Comparison of ENCODE assay signal across 7 cellular contexts in genomic region chr7:1533569-1534329, GRCh38. TPM values are rescaled to one million over a fixed set of nuclear protein-coding genes. Genes with fewer than 3 reads are reported as not detected.
A peak's percentile ranks its signal among the peaks of the same experiment; 100 is the strongest.
DNase-seq lines count a peak whose midpoint lies in the region; ATAC-seq, FAIRE-seq and TF ChIP-seq lines count a peak whose summit lies in the region.

No MANE protein-coding gene starts in this region.

- peak; percentile 72 for DNase-seq in GM12891 (ENCODE audit: insufficient read length, low spot score)
- peak; percentile 8 for DNase-seq in MV-4-11 (lab: John Stamatoyannopoulos, UW)
- peak; percentile 85 for DNase-seq in astrocyte of the hippocampus (ENCODE audit: low read depth, low spot score)
- DNase-seq in substantia nigra (lab: John Stamatoyannopoulos, UW): peak in 1 of 49 donors; percentile 60
- no peak for DNase-seq in NK-92 (lab: John Stamatoyannopoulos, UW; ENCODE audit: unreplicated experiment)

- H3K27ac ChIP-seq in layer of hippocampus (ENCODE audit: low read depth, low read length) (peak overlapping the region; percentile 91), substantia nigra (ENCODE audit: low read depth, low read length, poor library complexity, severe bottlenecking) (peak overlapping the region; percentile 73)

- ATAC-seq in GM18870 (IDR thresholded peaks at IDR 0.05; ENCODE audit: unreplicated experiment): no peak

- H3K27me3 ChIP-seq in layer of hippocampus (ENCODE audit: control insufficient read depth, insufficient read depth, low read length): no peaks in the 10 kb centered on the region

- peak; percentile 58 for FAIRE-seq in GM12891 (lab: Jason Lieb, UNC)

- no peak for TF ChIP-seq POLR2A in GM12891 (IDR thresholded peaks at IDR 0.05; ENCODE audit: low read depth, low read length)

TF ChIP-seq in GM12891, 5 proteins besides CTCF, POLR2A, EP300 and RAD21:
- TF ChIP-seq SPI1 (IDR thresholded peaks at IDR 0.05; ENCODE audit: low read depth, low read length) (no peak), POU2F2 (IDR thresholded peaks at IDR 0.05; ENCODE audit: low read depth, low read length) (no peak), POLR2AphosphoS5 (IDR thresholded peaks at IDR 0.05; ENCODE audit: low read depth, low read length) (no peak), PAX5 (IDR thresholded peaks at IDR 0.05; ENCODE audit: insufficient read depth, low read length, severe bottlenecking) (no peak), TAF1 (IDR thresholded peaks at IDR 0.05; ENCODE audit: low read depth, low read length) (no peak)

RNA-seq across cellular contexts. Expression of gene MAFK, which starts 3.2 kb away (rescaled TPM):
- 8.2 TPM for polyA plus RNA-seq in GM12891 (2012; ENCODE audit: low read depth, missing spikeins)

RNA-seq across cellular contexts. Expression of gene TMEM184A, which starts 22.3 kb away (rescaled TPM):
- polyA plus RNA-seq in GM12891 (2012; ENCODE audit: low read depth, missing spikeins): 0.04 TPM

RNA-seq across cellular contexts. Expression of gene INTS1, which starts 29.6 kb away (rescaled TPM):
- 33.2 TPM for polyA plus RNA-seq in GM12891 (2012; ENCODE audit: low read depth, missing spikeins)

RNA-seq across cellular contexts. Expression of gene PSMG3, which starts 36.1 kb away (rescaled TPM):
- 35.2 TPM for polyA plus RNA-seq in GM12891 (2012; ENCODE audit: low read depth, missing spikeins)
